8 cellular contexts compared by ENCODE assay signal in genomic region chr7:118182618-118183253, GRCh38. TPM values are rescaled to one million over a fixed set of nuclear protein-coding genes. Genes with fewer than 3 reads are reported as not detected.
DNase-seq lines count a peak whose midpoint lies in the region; ATAC-seq, FAIRE-seq and TF ChIP-seq lines count a peak whose summit lies in the region.

No MANE protein-coding gene starts in this region.

- TF ChIP-seq EP300 in GM12878 (IDR thresholded peaks at IDR 0.05; ENCODE audit: borderline replicate concordance in 1 of 2, control insufficient read depth in 1 of 2, low read depth in 2 of 2, low read length in 2 of 2), result no peak

- H3K9me3 ChIP-seq in GM12878 (replicated peaks; ENCODE audit: control insufficient read depth, insufficient read depth, low read length), result no peaks in the 10 kb centered on the region

- TF ChIP-seq POLR2A in GM12878 (IDR thresholded peaks at IDR 0.05; ENCODE audit: low read depth, low read length), result no peak

- no peaks in the 10 kb centered on the region for H3K27me3 Mint-ChIP-seq in activated naive CD4-positive, alpha-beta T cell treated with anti-CD3 and anti-CD28 coated beads, Interleukin-2, amount 50 U/mL, for 24 hours
- H3K27me3 Mint-ChIP-seq in memory B cell, result no peaks in the 10 kb centered on the region

- H4K20me1 ChIP-seq in GM12878 (ENCODE audit: control insufficient read depth, insufficient read depth), result no peaks in the 10 kb centered on the region

- H3K4me3 ChIP-seq in GM12878 (peak overlapping the region; percentile 63), urinary bladder (ENCODE audit: low read depth, low read length) (peak overlapping the region; percentile 81)

- SMC1A ChIA-PET in GM12878 (lab: Charles Lee; ENCODE audit: uncharacterized antibody, unreplicated experiment), result no interaction called here

- POLR2A ChIA-PET in GM12878 (lab: Charles Lee), result no interaction called here

- H3K27ac ChIP-seq in GM12878 (ENCODE audit: control insufficient read depth, insufficient read depth) (peak overlapping the region; percentile 93), urinary bladder (ENCODE audit: low read depth) (no peak overlapping the region)

- H3K4me1 Mint-ChIP-seq in activated naive CD4-positive, alpha-beta T cell treated with anti-CD3 and anti-CD28 coated beads, Interleukin-2, amount 50 U/mL, for 24 hours, result peaks cover 44% of the 10 kb centered on the region
- H3K4me1 Mint-ChIP-seq in memory B cell, result peaks cover 25% of the 10 kb centered on the region

- H3K9me3 Mint-ChIP-seq in activated naive CD4-positive, alpha-beta T cell treated with anti-CD3 and anti-CD28 coated beads, Interleukin-2, amount 50 U/mL, for 24 hours, result no peaks in the 10 kb centered on the region
- no peaks in the 10 kb centered on the region for H3K9me3 Mint-ChIP-seq in memory B cell

- H3K79me2 ChIP-seq in GM12878 (ENCODE audit: control insufficient read depth, insufficient read depth, low read length), result peaks cover 48% of the 10 kb centered on the region

- no peak for TF ChIP-seq RAD21 in GM12878 (IDR thresholded peaks at IDR 0.05; ENCODE audit: insufficient read depth, low read depth, low read length)

- DNase-seq in activated naive CD4-positive, alpha-beta T cell (lab: John Stamatoyannopoulos, UW), result no peak
- DNase-seq in GM12878 (ENCODE audit: low read depth, low spot score) (no peak), memory B cell (ENCODE audit: low spot score in 2 of 2) (no peak), amniotic stem cell (lab: John Stamatoyannopoulos, UW) (no peak), NCI-H1417 treated with DMSO at 0.1 percent for 48 hours (lab: John Stamatoyannopoulos, UW) (no peak)

- BruUV-seq in GM12878 (replicated peaks; lab: Mats Ljungman, UMichigan), result no TSS peak

- H3K27ac Mint-ChIP-seq in activated naive CD4-positive, alpha-beta T cell treated with anti-CD3 and anti-CD28 coated beads, Interleukin-2, amount 50 U/mL, for 24 hours, result peak overlapping the region; percentile 99
- H3K27ac Mint-ChIP-seq in memory B cell, result peak overlapping the region; percentile 99

- no peaks in the 10 kb centered on the region for H3K4me1 ChIP-seq in GM12878 (ENCODE audit: control insufficient read depth, insufficient read depth, low read length)
- no peaks in the 10 kb centered on the region for H3K4me1 ChIP-seq in urinary bladder (ENCODE audit: insufficient read depth)

- no peaks in the 10 kb centered on the region for H3K27me3 ChIP-seq in GM12878 (replicated peaks in 1 of 2; ENCODE audit: control insufficient read depth in 2 of 2, insufficient read depth in 2 of 2, low read length in 1 of 2)

- in situ Hi-C loops in GM12878 (cut with MboI), result no loop called here

- peak overlapping the region; percentile 85 for H2AFZ ChIP-seq in GM12878 (ENCODE audit: control insufficient read depth, low read depth, low read length)

- RAD21 ChIA-PET in GM12878 (lab: Charles Lee; ENCODE audit: unreplicated experiment), result no interaction called here

- H3K36me3 Mint-ChIP-seq in activated naive CD4-positive, alpha-beta T cell treated with anti-CD3 and anti-CD28 coated beads, Interleukin-2, amount 50 U/mL, for 24 hours, result peaks cover 14% of the 10 kb centered on the region
- H3K36me3 Mint-ChIP-seq in memory B cell, result peaks cover 3% of the 10 kb centered on the region

- H3K4me2 ChIP-seq in GM12878 (ENCODE audit: control insufficient read depth, insufficient read depth), result peak overlapping the region; percentile 68

- H3K36me3 ChIP-seq in GM12878 (ENCODE audit: control insufficient read depth in 2 of 2, insufficient read depth in 2 of 2, low read length in 1 of 2) (peaks cover 0 to 4% of the 10 kb centered on the region in 2 experiments; a peak in 2 of 4 replicates), urinary bladder (ENCODE audit: insufficient read depth) (no peaks in the 10 kb centered on the region)

- peak overlapping the region; percentile 98 for H3K4me3 Mint-ChIP-seq in activated naive CD4-positive, alpha-beta T cell treated with anti-CD3 and anti-CD28 coated beads, Interleukin-2, amount 50 U/mL, for 24 hours
- peak overlapping the region; percentile 95 for H3K4me3 Mint-ChIP-seq in memory B cell

- no peak for TF ChIP-seq CTCF in GM12878 (IDR thresholded peaks at IDR 0.05 in 2 of 3, conservative IDR thresholded peaks at IDR 0.05 in 1 of 3; ENCODE audit: control insufficient read depth in 2 of 3, extremely low read depth in 1 of 3, insufficient read depth in 1 of 3, low read depth in 3 of 3, low read length in 3 of 3)

- WGBS in GM12878 (ENCODE audit: insufficient coverage, insufficient replicate concordance, low lambda C conversion rate, missing lambda C conversion rate), result 75% methylated on average over 10 of the region's 10 CpGs
- 84% methylated on average over 10 of the region's 10 CpGs for WGBS in urinary bladder

- ATAC-seq in GM12878 (no peak), memory B cell (ENCODE audit: low read depth) (no peak), GM19351 (IDR thresholded peaks at IDR 0.05; ENCODE audit: unreplicated experiment) (no peak)

- no peak for FAIRE-seq in GM12878 (lab: Jason Lieb, UNC)

- peak overlapping the region; percentile 97 for H3K9ac ChIP-seq in GM12878 (ENCODE audit: control insufficient read depth, insufficient read depth, low read length)

- CTCF ChIA-PET in GM12878 (lab: Yijun Ruan, JAX), result interaction anchor here (1.5 kb wide), 1 partner anchor 12 kb away, joined by 3 read pairs; no protein-coding TSS in a partner anchor

- intact Hi-C loops in GM12878 (cut with micrococcal nuclease; ENCODE audit: unreplicated experiment), result loop anchor here (5.0 to 10.0 kb wide), 3 partner anchors 140 to 1320 kb away; partner anchors contain the start of gene CAPZA2

TF ChIP-seq in GM12878, 131 proteins besides CTCF, POLR2A, EP300 and RAD21 (continues in another document):
- TF ChIP-seq IKZF1 (conservative IDR thresholded peaks at IDR 0.05) (0 out of 2 replicates have a peak, but pooled peaks have one; percentile 25), NR2F1 (conservative IDR thresholded peaks at IDR 0.05) (0 out of 2 replicates have a peak, but pooled peaks have one; percentile 21), IKZF2 (IDR thresholded peaks at IDR 0.05) (peak in 1 of 2 experiments; percentile 12; a peak in 1 of 4 replicates), MTA2 (IDR thresholded peaks at IDR 0.05; ENCODE audit: low read depth) (peak; percentile 66), POLR2AphosphoS2 (IDR thresholded peaks at IDR 0.05; ENCODE audit: low read depth, low read length) (no peak), CREB1 (IDR thresholded peaks at IDR 0.05; ENCODE audit: low read depth) (no peak), MYB (IDR thresholded peaks at IDR 0.05; ENCODE audit: borderline replicate concordance, low read depth, low read length) (no peak), NBN (IDR thresholded peaks at IDR 0.05) (no peak), ATF7 (IDR thresholded peaks at IDR 0.05; ENCODE audit: low read depth) (0 out of 2 replicates have a peak, but pooled peaks have one; percentile 13)

RNA-seq across cellular contexts. Expression of gene LSM8, which starts 1.2 kb away (rescaled TPM):
- 106 and 110 TPM in 2 replicates for total RNA-seq in GM12878 (2013; cell fraction: nucleolus; rRNA removed)
- total RNA-seq in GM12878 (2014; rRNA removed) (68.2 and 88.6 TPM in 2 replicates), GM12878 (2014; rRNA removed; fragmentation: Illumina TruSeq; extraction: Trizol) (105 and 113 TPM in 2 replicates), GM12878 (2021) (41.4 and 46.9 TPM in 2 replicates), urinary bladder (62.2 TPM)
- polyA plus RNA-seq in GM12878 (2011; ENCODE audit: low read depth), result 44.3 TPM
- polyA plus RNA-seq in GM12878 (2011; rRNA removed) (78.2 and 117 TPM in 2 replicates), GM12878 (2014; fragmentation: Illumina TruSeq; extraction: Trizol) (96.3 and 124 TPM in 2 replicates), GM12878 (2014; fragmentation: Nextera tagmentation; extraction: Ambion mirVana) (100 to 1,000 TPM; 127 to 140 TPM), GM12878 (2014; rRNA removed) (155 and 173 TPM in 2 replicates), GM12878 (2016; fragmentation: Nextera tagmentation; extraction: Ambion mirVana) (100 to 1,000 TPM in 1 of 2 experiments, 10 to 100 TPM in 1; 98.6 to 109 TPM), urinary bladder (27.7 TPM)
- polyA plus RNA-seq in GM12878 (2011; cell fraction: cytosol; rRNA removed), result 57.8 and 62.7 TPM in 2 replicates
- polyA plus RNA-seq in GM12878 (2011; cell fraction: nucleus; rRNA removed), result 52.8 and 72.3 TPM in 2 replicates
- polyA plus RNA-seq in GM12878 (2012), result 53.0 and 65.0 TPM in 2 replicates
- 52.0 and 79.2 TPM in 2 replicates for polyA minus RNA-seq in GM12878 (2011; rRNA and poly(A)+ RNA removed)
- polyA minus RNA-seq in GM12878 (2011; cell fraction: cytosol; rRNA and poly(A)+ RNA removed), result 8.4 and 14.9 TPM in 2 replicates
- 30.6 and 49.6 TPM in 2 replicates for polyA minus RNA-seq in GM12878 (2011; cell fraction: nucleus; rRNA and poly(A)+ RNA removed)

RNA-seq across cellular contexts. Expression of gene ANKRD7, which starts 41.8 kb away (rescaled TPM):
- 2.5 and 2.9 TPM in 2 replicates for total RNA-seq in GM12878 (2013; cell fraction: nucleolus; rRNA removed)
- total RNA-seq in GM12878 (2014; rRNA removed), result not detected in 2 replicates
- not detected in 2 replicates for total RNA-seq in GM12878 (2014; rRNA removed; fragmentation: Illumina TruSeq; extraction: Trizol)
- total RNA-seq in GM12878 (2021), result 0.31 TPM in 1 of 2 replicates, not detected in the other
- not detected for polyA plus RNA-seq in GM12878 (2011; ENCODE audit: low read depth)
- polyA plus RNA-seq in GM12878 (2011; rRNA removed), result 0.12 and 0.19 TPM in 2 replicates
- not detected in 2 replicates for polyA plus RNA-seq in GM12878 (2011; cell fraction: cytosol; rRNA removed)
- polyA plus RNA-seq in GM12878 (2011; cell fraction: nucleus; rRNA removed), result 0.18 and 0.37 TPM in 2 replicates
- 0.24 and 0.45 TPM in 2 replicates for polyA plus RNA-seq in GM12878 (2012)
- 0.13 TPM in 1 of 2 replicates, not detected in the other for polyA plus RNA-seq in GM12878 (2014; fragmentation: Illumina TruSeq; extraction: Trizol)
- polyA plus RNA-seq in GM12878 (2014; fragmentation: Nextera tagmentation; extraction: Ambion mirVana), result under 1 TPM; 0.37 to 0.46 TPM
- polyA plus RNA-seq in GM12878 (2014; rRNA removed), result 0.19 TPM in 1 of 2 replicates, not detected in the other
- polyA plus RNA-seq in GM12878 (2016; fragmentation: Nextera tagmentation; extraction: Ambion mirVana), result under 1 TPM; 0.31 to 0.40 TPM
- 0.31 and 0.44 TPM in 2 replicates for polyA minus RNA-seq in GM12878 (2011; rRNA and poly(A)+ RNA removed)
- not detected in 2 replicates for polyA minus RNA-seq in GM12878 (2011; cell fraction: cytosol; rRNA and poly(A)+ RNA removed)
- 0.73 and 0.86 TPM in 2 replicates for polyA minus RNA-seq in GM12878 (2011; cell fraction: nucleus; rRNA and poly(A)+ RNA removed)
- total RNA-seq in urinary bladder, result 3.1 TPM
- 0.10 TPM for polyA plus RNA-seq in urinary bladder
